In genomic region chr22:44459041-44459440, GRCh38 we compare ENCODE assay signal across 16 cellular contexts. TPM values are rescaled to one million over a fixed set of nuclear protein-coding genes. Genes with fewer than 3 reads are reported as not detected.
DNase-seq lines count a peak whose midpoint lies in the region; ATAC-seq and TF ChIP-seq lines count a peak whose summit lies in the region.
"Had no signal": no experiment of that assay in that cellular context is flagged by ENCODE, and none has a peak within 500 bp of the region (broad histone marks: within the 10 kb centered on the region; RNA-seq: fewer than 3 reads in every experiment).

No MANE protein-coding gene starts in this region.

- H2BK20ac ChIP-seq in IMR-90 (ENCODE audit: low read depth, low read length) = no peak overlapping the region

- H2BK5ac ChIP-seq in IMR-90 (ENCODE audit: low read depth, low read length, poor library complexity, severe bottlenecking) (no peak overlapping the region), neuronal stem cell (ENCODE audit: low read length) (peak overlapping the region; percentile 22)

- H3K18ac ChIP-seq in IMR-90 (ENCODE audit: low read depth, low read length) (no peak overlapping the region), neuronal stem cell (ENCODE audit: low read length) (no peak overlapping the region)

- H3K4me3 ChIP-seq in DND-41 (ENCODE audit: low read depth in 1 of 2, low read length in 2 of 2) (no peak overlapping the region), IMR-90 (ENCODE audit: insufficient read depth, low read depth, low read length) (no peak overlapping the region), neuronal stem cell (ENCODE audit: low read length in 2 of 2) (no peak overlapping the region)

- H2AK9ac ChIP-seq in IMR-90 (replicated peaks; ENCODE audit: low read depth, low read length, poor library complexity) = no peak overlapping the region

- H2BK15ac ChIP-seq in IMR-90 (ENCODE audit: low read depth, low read length) = no peak overlapping the region
- no peak overlapping the region for H2BK15ac ChIP-seq in neuronal stem cell (ENCODE audit: low read length)

- H3K9me3 Mint-ChIP-seq in activated CD8-positive, alpha-beta memory T cell treated with anti-CD3 and anti-CD28 coated beads, Interleukin-2, amount 10 ng/mL, durations not matched to agents 7 days and 5 days (ENCODE audit: low read depth) = peaks cover 6% of the 10 kb centered on the region
- H3K9me3 Mint-ChIP-seq in activated naive CD4-positive, alpha-beta T cell treated with anti-CD3 and anti-CD28 coated beads for 36 hours = peaks cover 5% of the 10 kb centered on the region
- H3K9me3 Mint-ChIP-seq: CD8-positive, alpha-beta memory T cell had no signal

- no peaks in the 10 kb centered on the region for H3K9me1 ChIP-seq in IMR-90 (ENCODE audit: insufficient read depth, low read length)

- no peak overlapping the region for H2BK12ac ChIP-seq in neuronal stem cell (ENCODE audit: low read length)

- ATAC-seq in DND-41 (ENCODE audit: insufficient read depth, low read depth) (no peak), IMR-90 (ENCODE audit: low read depth) (no peak), GM21576 (IDR thresholded peaks at IDR 0.05; ENCODE audit: unreplicated experiment) (no peak)
- no peak for ATAC-seq in activated CD8-positive, alpha-beta memory T cell treated with anti-CD3 and anti-CD28 coated beads, Interleukin-2, amount 10 ng/mL, durations not matched to agents 7 days and 5 days
- ATAC-seq: PC-3 had no signal

- H4K20me1 ChIP-seq in DND-41 (ENCODE audit: insufficient read depth, low read length) (no peaks in the 10 kb centered on the region), IMR-90 (ENCODE audit: insufficient read depth, low read length) (no peaks in the 10 kb centered on the region)

- H3K4me1 ChIP-seq in DND-41 (ENCODE audit: insufficient read depth, low read length) (peaks cover 18% of the 10 kb centered on the region), IMR-90 (ENCODE audit: control insufficient read depth, insufficient read depth, low read length) (no peaks in the 10 kb centered on the region), neuronal stem cell (ENCODE audit: control insufficient read depth in 2 of 2, insufficient read depth in 1 of 2, low read depth in 1 of 2, low read length in 2 of 2) (peaks cover 0 to 2% of the 10 kb centered on the region in 2 donors)
- H3K4me1 ChIP-seq: BE2C had no signal

- no peak overlapping the region for H3K27ac Mint-ChIP-seq in activated CD8-positive, alpha-beta memory T cell treated with anti-CD3 and anti-CD28 coated beads, Interleukin-2, amount 10 ng/mL, durations not matched to agents 7 days and 5 days
- no peak overlapping the region for H3K27ac Mint-ChIP-seq in activated naive CD4-positive, alpha-beta T cell treated with anti-CD3 and anti-CD28 coated beads for 36 hours

- H3K9ac ChIP-seq in DND-41 (ENCODE audit: low read depth, low read length) = no peak overlapping the region
- no peak overlapping the region for H3K9ac ChIP-seq in IMR-90 (ENCODE audit: low read depth, low read length)
- no peak overlapping the region for H3K9ac ChIP-seq in neuronal stem cell (ENCODE audit: low read depth, low read length, poor library complexity)

- no CpG with 5 or more reads among the region's 4 CpGs for WGBS in IMR-90 (ENCODE audit: extremely low coverage in 2 of 2, insufficient read length in 1 of 2), 2 experiments
- no CpG with 5 or more reads among the region's 4 CpGs for WGBS in neuronal stem cell (ENCODE audit: extremely low coverage in 2 of 2, insufficient read length in 2 of 2, insufficient replicate concordance in 1 of 2), 2 donors

- no peak overlapping the region for H3K4me3 Mint-ChIP-seq in activated CD8-positive, alpha-beta memory T cell treated with anti-CD3 and anti-CD28 coated beads, Interleukin-2, amount 10 ng/mL, durations not matched to agents 7 days and 5 days
- H3K4me3 Mint-ChIP-seq in activated naive CD4-positive, alpha-beta T cell treated with anti-CD3 and anti-CD28 coated beads for 36 hours = no peak overlapping the region

- H2AK5ac ChIP-seq in IMR-90 (ENCODE audit: low read depth, low read length) (no peak overlapping the region), neuronal stem cell (ENCODE audit: low read depth, low read length) (no peak overlapping the region)

- H3K14ac ChIP-seq in IMR-90 (replicated peaks; ENCODE audit: low read depth, low read length) (no peak overlapping the region), neuronal stem cell (ENCODE audit: low read length) (no peak overlapping the region)

- H3K36me3 ChIP-seq in DND-41 (ENCODE audit: insufficient read depth, low read length) (no peaks in the 10 kb centered on the region), IMR-90 (ENCODE audit: control insufficient read depth, insufficient read depth, low read length) (no peaks in the 10 kb centered on the region), neuronal stem cell (replicated peaks in 1 of 2; ENCODE audit: control insufficient read depth in 2 of 2, insufficient read depth in 2 of 2, low read length in 2 of 2) (no peaks in the 10 kb centered on the region)
- H3K36me3 ChIP-seq: BE2C had no signal

- H4K8ac ChIP-seq in IMR-90 (ENCODE audit: low read depth in 2 of 2, low read length in 2 of 2) = no peak overlapping the region
- no peak overlapping the region for H4K8ac ChIP-seq in neuronal stem cell (ENCODE audit: low read depth, low read length)

- H3K23ac ChIP-seq in IMR-90 (ENCODE audit: low read depth, low read length) (no peak overlapping the region), neuronal stem cell (ENCODE audit: low read depth, low read length, poor library complexity) (no peak overlapping the region)

- CTCF ChIA-PET in IMR-90 (lab: Yijun Ruan, JAX) = no interaction called here
- CTCF ChIA-PET in activated CD8-positive, alpha-beta memory T cell treated with anti-CD3 and anti-CD28 coated beads, Interleukin-2, amount 10 ng/mL, durations not matched to agents 7 days and 5 days (lab: Charles Lee) = no interaction called here
- CTCF ChIA-PET in activated naive CD4-positive, alpha-beta T cell treated with anti-CD3 and anti-CD28 coated beads for 36 hours (lab: Charles Lee) = no interaction called here

- H2AFZ ChIP-seq in DND-41 (ENCODE audit: low read depth, low read length) (no peak overlapping the region), IMR-90 (replicated peaks; ENCODE audit: low read length, poor library complexity) (peak overlapping the region; percentile 32), neuronal stem cell (ENCODE audit: low read length) (no peak overlapping the region)

- intact Hi-C loops in IMR-90 (cut with micrococcal nuclease) = no loop called here
- intact Hi-C loops in activated naive CD4-positive, alpha-beta T cell treated with anti-CD3 and anti-CD28 coated beads for 36 hours (cut with micrococcal nuclease) = loop anchor here (5.0 kb wide), 1 partner anchor 277 kb away; the partner anchor contains the start of gene PARVG

- H4K5ac ChIP-seq in IMR-90 (ENCODE audit: low read depth, low read length) = no peak overlapping the region

- no peaks in the 10 kb centered on the region for H3K79me2 ChIP-seq in DND-41 (ENCODE audit: insufficient read depth, low read length)

- H3K9me3 ChIP-seq in DND-41 (ENCODE audit: insufficient read depth, low read length, severe bottlenecking) = no peaks in the 10 kb centered on the region
- 0 out of 2 replicates have a peak, but pooled peaks cover 2% of the 10 kb centered on the region for H3K9me3 ChIP-seq in IMR-90 (ENCODE audit: control insufficient read depth, insufficient read depth, low read length)
- no peaks in the 10 kb centered on the region for H3K9me3 ChIP-seq in neuronal stem cell (replicated peaks in 1 of 2; ENCODE audit: control insufficient read depth in 2 of 2, insufficient read depth in 1 of 2, low read depth in 1 of 2, low read length in 2 of 2)
- H3K9me3 ChIP-seq: BE2C had no signal

- TF ChIP-seq POLR2A in IMR-90 (IDR thresholded peaks at IDR 0.05; ENCODE audit: low read depth, low read length) = no peak

- in situ Hi-C loops in IMR-90 (cut with MboI; ENCODE audit: low sequenced_read_pairs) = no loop called here

- H4K91ac ChIP-seq in IMR-90 (ENCODE audit: insufficient read depth, low read depth, low read length) (no peak overlapping the region), neuronal stem cell (ENCODE audit: low read depth, low read length, poor library complexity) (no peak overlapping the region)

- TF ChIP-seq RAD21 in IMR-90 (IDR thresholded peaks at IDR 0.05; ENCODE audit: low read length) = no peak

- H3K56ac ChIP-seq in IMR-90 (ENCODE audit: extremely low read depth, insufficient read depth, low read length) = no peak overlapping the region

- H3K4me1 Mint-ChIP-seq in activated CD8-positive, alpha-beta memory T cell treated with anti-CD3 and anti-CD28 coated beads, Interleukin-2, amount 10 ng/mL, durations not matched to agents 7 days and 5 days = peaks cover 38% of the 10 kb centered on the region
- H3K4me1 Mint-ChIP-seq in activated naive CD4-positive, alpha-beta T cell treated with anti-CD3 and anti-CD28 coated beads for 36 hours (ENCODE audit: low read depth) = peaks cover 36% of the 10 kb centered on the region

- H3K4me2 ChIP-seq in DND-41 (ENCODE audit: insufficient read depth, low read length) = no peak overlapping the region
- no peak overlapping the region for H3K4me2 ChIP-seq in IMR-90 (ENCODE audit: low read depth, low read length)
- H3K4me2 ChIP-seq in neuronal stem cell (ENCODE audit: insufficient read depth, low read length, poor library complexity, severe bottlenecking) = no peak overlapping the region

- TF ChIP-seq CTCF in DND-41 (IDR thresholded peaks at IDR 0.05; ENCODE audit: borderline replicate concordance, extremely low read depth, low read length, poor library complexity, severe bottlenecking) (no peak), IMR-90 (conservative IDR thresholded peaks at IDR 0.05; ENCODE audit: low read depth, low read length) (no peak)

- POLR2A ChIA-PET in IMR-90 (lab: Charles Lee; ENCODE audit: unreplicated experiment) = no interaction called here

- H3K79me1 ChIP-seq in IMR-90 (ENCODE audit: low read depth in 1 of 2, low read length in 2 of 2) = no peaks in the 10 kb centered on the region
- no peaks in the 10 kb centered on the region for H3K79me1 ChIP-seq in neuronal stem cell (ENCODE audit: low read depth, low read length)

- H3K4ac ChIP-seq in IMR-90 (ENCODE audit: low read depth, low read length) = no peak overlapping the region
- H3K4ac ChIP-seq in neuronal stem cell (ENCODE audit: low read length) = no peak overlapping the region

- H3K36me3 Mint-ChIP-seq in activated CD8-positive, alpha-beta memory T cell treated with anti-CD3 and anti-CD28 coated beads, Interleukin-2, amount 10 ng/mL, durations not matched to agents 7 days and 5 days = peaks cover 7% of the 10 kb centered on the region
- H3K36me3 Mint-ChIP-seq in activated naive CD4-positive, alpha-beta T cell treated with anti-CD3 and anti-CD28 coated beads for 36 hours (ENCODE audit: low read depth) = no peaks in the 10 kb centered on the region

- dilution Hi-C loops in IMR-90 (cut with HindIII; ENCODE audit: low sequenced_read_pairs, unreplicated experiment) = no loop called here

- H3K27me3 ChIP-seq in DND-41 (ENCODE audit: insufficient read depth, low read length, poor library complexity) = no peaks in the 10 kb centered on the region
- peaks cover 5% of the 10 kb centered on the region for H3K27me3 ChIP-seq in IMR-90 (ENCODE audit: control insufficient read depth, insufficient read depth, low read length)
- H3K27me3 ChIP-seq in neuronal stem cell (ENCODE audit: control insufficient read depth in 3 of 3, insufficient read depth in 3 of 3, low read depth in 1 of 3, low read length in 3 of 3) = peaks cover 0 to 11% (median 0%) of the 10 kb centered on the region in 3 experiments
- H3K27me3 ChIP-seq: BE2C had no signal

- peaks cover 7% of the 10 kb centered on the region for H3K27me3 Mint-ChIP-seq in activated CD8-positive, alpha-beta memory T cell treated with anti-CD3 and anti-CD28 coated beads, Interleukin-2, amount 10 ng/mL, durations not matched to agents 7 days and 5 days
- peaks cover 2% of the 10 kb centered on the region for H3K27me3 Mint-ChIP-seq in activated naive CD4-positive, alpha-beta T cell treated with anti-CD3 and anti-CD28 coated beads for 36 hours (ENCODE audit: low read depth)
- H3K27me3 Mint-ChIP-seq: CD8-positive, alpha-beta memory T cell had no signal

- H3K27ac ChIP-seq in DND-41 (ENCODE audit: low read length) = no peak overlapping the region
- no peak overlapping the region for H3K27ac ChIP-seq in IMR-90 (ENCODE audit: insufficient read depth, low read length)
- no peak overlapping the region for H3K27ac ChIP-seq in neuronal stem cell (replicated peaks; ENCODE audit: low read length)

- no TSS peak for BruUV-seq in IMR-90 (replicated peaks; lab: Mats Ljungman, UMichigan)

- peak; percentile 43 for DNase-seq in DND-41
- no peak for DNase-seq in IMR-90
- peak; percentile 39 for DNase-seq in activated CD8-positive, alpha-beta memory T cell treated with anti-CD3 and anti-CD28 coated beads, Interleukin-2, amount 10 ng/mL, durations not matched to agents 7 days and 5 days
- DNase-seq in neuronal stem cell (ENCODE audit: low spot score) = no peak
- no peak for DNase-seq in activated naive CD4-positive, alpha-beta T cell treated with anti-CD3 and anti-CD28 coated beads for 36 hours
- DNase-seq in NCI-H2107 treated with DMSO at 0.1 percent for 48 hours (lab: John Stamatoyannopoulos, UW; ENCODE audit: unreplicated experiment) = no peak
- DNase-seq: BE2C; CD8-positive, alpha-beta memory T cell; GF-D8; H7; NCI-H1436; NCI-H2081 treated with DMSO at 0.1 percent for 48 hours; NCI-H2227 treated with DMSO at 0.1 percent for 48 hours; NCI-H526; PC-3 had no signal

- H2BK120ac ChIP-seq in IMR-90 (ENCODE audit: low read depth, low read length) = no peak overlapping the region
- no peak overlapping the region for H2BK120ac ChIP-seq in neuronal stem cell (ENCODE audit: low read depth, low read length)

RNA-seq across cellular contexts. Expression of gene RTL6, which starts 39.0 kb away (rescaled TPM):
- total RNA-seq in IMR-90 (2012; rRNA removed) = 16.1 TPM in 2 replicates
- polyA plus RNA-seq in IMR-90 (2012; rRNA removed) = 17.2 and 19.2 TPM in 2 replicates
- polyA plus RNA-seq in IMR-90 (2012; cell fraction: cytosol; rRNA removed) = 13.9 and 18.0 TPM in 2 replicates
- 10.7 and 13.6 TPM in 2 replicates for polyA plus RNA-seq in IMR-90 (2012; cell fraction: nucleus; rRNA removed; ENCODE audit: low replicate concordance)
- total RNA-seq in activated CD8-positive, alpha-beta memory T cell treated with anti-CD3 and anti-CD28 coated beads, Interleukin-2, amount 10 ng/mL, durations not matched to agents 7 days and 5 days = 1 to 10 TPM; 7.1 to 7.5 TPM
- 19.8 TPM for polyA plus RNA-seq in neuronal stem cell (2013, experiment 1 of 2)
- polyA plus RNA-seq in neuronal stem cell (2013, experiment 2 of 2) = 20.4 TPM
- 1 to 10 TPM; 4.5 to 5.1 TPM for total RNA-seq in activated naive CD4-positive, alpha-beta T cell treated with anti-CD3 and anti-CD28 coated beads for 36 hours

Comparison
In these comparisons a context has a peak if more than half of its experiments do, and no peak if none do; other contexts are left out.
1. DNase-seq: peak in DND-41 (single experiment) and activated CD8-positive, alpha-beta memory T cell treated with anti-CD3 and anti-CD28 coated beads, Interleukin-2, amount 10 ng/mL, durations not matched to agents 7 days and 5 days (single experiment); none in IMR-90 (single experiment), neuronal stem cell (single experiment), activated naive CD4-positive, alpha-beta T cell treated with anti-CD3 and anti-CD28 coated beads for 36 hours (single experiment) and NCI-H2107 treated with DMSO at 0.1 percent for 48 hours (single experiment).